Comparison of ENCODE assay signal across 14 cellular contexts in the genomic region with DNA sequence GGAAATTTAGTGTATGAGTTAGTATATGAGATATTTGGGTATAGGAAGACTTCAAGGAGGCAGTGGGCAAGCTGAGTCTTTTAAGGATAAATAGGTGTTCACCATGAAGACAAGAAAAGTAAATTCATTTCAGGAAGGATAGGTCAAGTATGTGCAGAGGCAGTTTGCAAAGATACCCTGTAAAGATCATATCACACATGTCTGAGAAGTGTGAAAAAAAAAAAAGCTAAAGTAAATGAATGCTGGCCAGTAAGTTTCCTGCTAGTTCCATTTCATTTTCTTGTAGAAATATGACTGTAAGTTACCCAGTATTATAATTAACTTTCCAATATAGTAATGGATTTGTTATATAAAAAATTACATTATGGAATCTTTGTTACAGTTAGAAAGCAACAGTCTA.
"Had no signal": no experiment of that assay in that cellular context is flagged by ENCODE, and none has a peak within 500 bp of the region (broad histone marks: within the 10 kb centered on the region; RNA-seq: fewer than 3 reads in every experiment).

No MANE protein-coding gene starts in this region.

- ATAC-seq: body of pancreas, pancreas had no signal

- H3K27me3 ChIP-seq: body of pancreas, pancreas, tibial artery, uterus had no signal

- DNase-seq: activated CD4-positive, alpha-beta T cell treated with anti-CD3 and anti-CD28 coated beads for 4 hours; activated naive CD4-positive, alpha-beta T cell treated with anti-CD3 and anti-CD28 coated beads, Interleukin-2, amount 50 U/mL, for 16 hours; amniotic stem cell; body of pancreas; endodermal cell; hippocampal formation; kidney glomerular epithelial cell; pancreas; stimulated activated CD4-positive, alpha-beta T cell treated with anti-CD3 and anti-CD28 coated beads, Interleukin-4, amount 100 ng/mL, for 4 hours; tibial artery; uterus had no signal

- H3K9me3 ChIP-seq: body of pancreas, pancreas, tibial artery, uterus had no signal

- H3K4me3 Mint-ChIP-seq: endodermal cell had no signal

- H3K27ac ChIP-seq: body of pancreas, pancreas, SK-N-MC, tibial artery, uterus, VCaP had no signal

- H3K9me3 Mint-ChIP-seq: central memory CD8-positive, alpha-beta T cell; endodermal cell had no signal

- H3K27me3 Mint-ChIP-seq: central memory CD8-positive, alpha-beta T cell had no signal

- H3K36me3 ChIP-seq: pancreas, tibial artery, uterus had no signal

- H3K4me3 ChIP-seq: body of pancreas, pancreas, SK-N-MC, tibial artery, uterus had no signal

- H3K4me1 ChIP-seq: tibial artery, uterus had no signal

- FAIRE-seq: pancreas had no signal
